In genomic region chr10:69451784-69452251, GRCh38 we compare ENCODE assay signal across 8 cellular contexts. TPM values are rescaled to one million over a fixed set of nuclear protein-coding genes. Genes with fewer than 3 reads are reported as not detected.
DNase-seq lines count a peak whose midpoint lies in the region; ATAC-seq and TF ChIP-seq lines count a peak whose summit lies in the region.

No MANE protein-coding gene starts in this region.

- H3K4me1 Mint-ChIP-seq in endothelial cell (ENCODE audit: unreplicated experiment) = peaks cover 44% of the 10 kb centered on the region
- peaks cover 5 to 18% of the 10 kb centered on the region in 2 donors for H3K4me1 Mint-ChIP-seq in natural killer cell treated with Interleukin-12 subunit alpha and Interleukin-12 subunit beta and Interleukin-15 and Interleukin-18, amount 100 ng/mL, for 72 hours (ENCODE audit: low read depth in 2 of 2)

- DNase-seq in activated T-cell treated with anti-CD3 and anti-CD28 coated beads, Interleukin-2, amount 50 U/mL, for 1 hour = peak; percentile 27
- DNase-seq in activated T-cell treated with anti-CD3 and anti-CD28 coated beads for 4 hours (no peak), RWPE1 (ENCODE audit: low spot score) (peak; percentile 31), endothelial cell (ENCODE audit: low spot score) (no peak), NCI-H1436 treated with DMSO at 0.1 percent for 48 hours (lab: John Stamatoyannopoulos, UW) (no peak)
- DNase-seq in natural killer cell treated with Interleukin-12 subunit alpha and Interleukin-12 subunit beta and Interleukin-15 and Interleukin-18, amount 100 ng/mL, for 72 hours (ENCODE audit: low spot score) = no peak
- DNase-seq in stimulated activated CD8-positive, alpha-beta memory T cell treated with anti-CD3 and anti-CD28 coated beads, Interleukin-4, amount 100 ng/mL, for 48 hours = no peak

- POLR2A ChIA-PET in RWPE1 (lab: Yijun Ruan, JAX; ENCODE audit: low non-redundant PET) = no interaction called here

- H3K27ac ChIP-seq in RWPE1 = no peak overlapping the region

- CTCF ChIA-PET in RWPE1 (lab: Yijun Ruan, JAX) = interaction anchor here (0.8 kb wide), 1 partner anchor 13 kb away, joined by 3 read pairs; no protein-coding TSS in a partner anchor

- no peaks in the 10 kb centered on the region for H3K9me3 Mint-ChIP-seq in endothelial cell (ENCODE audit: unreplicated experiment)
- no peaks in the 10 kb centered on the region for H3K9me3 Mint-ChIP-seq in natural killer cell treated with Interleukin-12 subunit alpha and Interleukin-12 subunit beta and Interleukin-15 and Interleukin-18, amount 100 ng/mL, for 72 hours

- peak in 1 of 2 donors; percentile 1 for ATAC-seq in natural killer cell treated with Interleukin-12 subunit alpha and Interleukin-12 subunit beta and Interleukin-15 and Interleukin-18, amount 100 ng/mL, for 72 hours
- ATAC-seq in HG03565 (IDR thresholded peaks at IDR 0.05; ENCODE audit: unreplicated experiment) = no peak

- H3K27me3 Mint-ChIP-seq in endothelial cell (ENCODE audit: unreplicated experiment) = peaks cover 3% of the 10 kb centered on the region
- H3K27me3 Mint-ChIP-seq in natural killer cell treated with Interleukin-12 subunit alpha and Interleukin-12 subunit beta and Interleukin-15 and Interleukin-18, amount 100 ng/mL, for 72 hours = peaks cover 19% of the 10 kb centered on the region in 2 donors

- peaks cover 5% of the 10 kb centered on the region for H3K36me3 Mint-ChIP-seq in endothelial cell (ENCODE audit: low read depth, unreplicated experiment)
- no peaks in the 10 kb centered on the region for H3K36me3 Mint-ChIP-seq in natural killer cell treated with Interleukin-12 subunit alpha and Interleukin-12 subunit beta and Interleukin-15 and Interleukin-18, amount 100 ng/mL, for 72 hours

- peak overlapping the region; percentile 96 for H3K4me3 Mint-ChIP-seq in endothelial cell (ENCODE audit: unreplicated experiment)
- H3K4me3 Mint-ChIP-seq in natural killer cell treated with Interleukin-12 subunit alpha and Interleukin-12 subunit beta and Interleukin-15 and Interleukin-18, amount 100 ng/mL, for 72 hours = peak overlapping the region; percentile 80

- TF ChIP-seq CTCF in RWPE1 (conservative IDR thresholded peaks at IDR 0.05; ENCODE audit: low read depth) (no peak), endothelial cell (IDR thresholded peaks at IDR 0.05; ENCODE audit: unreplicated experiment) (no peak)

- H3K27ac Mint-ChIP-seq in endothelial cell (ENCODE audit: unreplicated experiment) = no peak overlapping the region
- no peak overlapping the region for H3K27ac Mint-ChIP-seq in natural killer cell treated with Interleukin-12 subunit alpha and Interleukin-12 subunit beta and Interleukin-15 and Interleukin-18, amount 100 ng/mL, for 72 hours

RNA-seq across cellular contexts. Expression of gene TSPAN15, which starts 0.6 kb away (rescaled TPM):
- 195 TPM for total RNA-seq in endothelial cell (ENCODE audit: unreplicated experiment)
- 1 to 10 TPM; 1.2 to 1.4 TPM for total RNA-seq in natural killer cell treated with Interleukin-12 subunit alpha and Interleukin-12 subunit beta and Interleukin-15 and Interleukin-18, amount 100 ng/mL, for 72 hours

RNA-seq across cellular contexts. Expression of gene TACR2, which starts 35.1 kb away (rescaled TPM):
- total RNA-seq in endothelial cell (ENCODE audit: unreplicated experiment) = not detected
- not detected for total RNA-seq in natural killer cell treated with Interleukin-12 subunit alpha and Interleukin-12 subunit beta and Interleukin-15 and Interleukin-18, amount 100 ng/mL, for 72 hours

Comparison
In these comparisons a context has a peak if more than half of its experiments do, and no peak if none do; other contexts are left out.
1. DNase-seq: peak in activated T-cell treated with anti-CD3 and anti-CD28 coated beads, Interleukin-2, amount 50 U/mL, for 1 hour (single experiment) and RWPE1 (single experiment); none in activated T-cell treated with anti-CD3 and anti-CD28 coated beads for 4 hours (single experiment), endothelial cell (single experiment), natural killer cell treated with Interleukin-12 subunit alpha and Interleukin-12 subunit beta and Interleukin-15 and Interleukin-18, amount 100 ng/mL, for 72 hours (single experiment), stimulated activated CD8-positive, alpha-beta memory T cell treated with anti-CD3 and anti-CD28 coated beads, Interleukin-4, amount 100 ng/mL, for 48 hours (single experiment) and NCI-H1436 treated with DMSO at 0.1 percent for 48 hours (single experiment).
2. RNA of gene TSPAN15, which starts 0.6 kb away (total RNA-seq): 195 TPM in endothelial cell (single experiment); 1.2 to 1.4 TPM in natural killer cell treated with Interleukin-12 subunit alpha and Interleukin-12 subunit beta and Interleukin-15 and Interleukin-18, amount 100 ng/mL, for 72 hours; every median in the first group is over 10 times any median in the second.